Comparison of ENCODE assay signal across 22 cellular contexts in genomic region chr6:131367206-131367873, GRCh38.
DNase-seq lines count a peak whose midpoint lies in the region; ATAC-seq, FAIRE-seq and TF ChIP-seq lines count a peak whose summit lies in the region.
"Had no signal": no experiment of that assay in that cellular context is flagged by ENCODE, and none has a peak within 500 bp of the region (broad histone marks: within the 10 kb centered on the region; RNA-seq: fewer than 3 reads in every experiment).

No MANE protein-coding gene starts in this region.

- in situ Hi-C loops in brain microvascular endothelial cell (cut with HindIII; ENCODE audit: low pct_ligation_motif_present, low sequenced_read_pairs) = no loop called here

- no peak overlapping the region for H3K27ac ChIP-seq in GM23338 (ENCODE audit: low read depth)
- peak overlapping the region in 1 of 4 donors; percentile 29 for H3K27ac ChIP-seq in Peyer's patch
- H3K27ac ChIP-seq in small intestine (ENCODE audit: low read depth in 1 of 2, low read length in 1 of 2) = no peak overlapping the region
- H3K27ac ChIP-seq in kidney (ENCODE audit: low read depth in 2 of 2, low read length in 2 of 2) = no peak overlapping the region
- no peak overlapping the region for H3K27ac ChIP-seq in brain microvascular endothelial cell

- no peak overlapping the region for H3K27ac Mint-ChIP-seq in GM23338
- H3K27ac Mint-ChIP-seq: IgD-negative memory B cell had no signal

- H3K4me1 ChIP-seq in GM23338 (ENCODE audit: insufficient read depth) (peaks cover 15% of the 10 kb centered on the region), Peyer's patch (peaks cover 0 to 22% (median 1%) of the 10 kb centered on the region in 4 donors), small intestine (ENCODE audit: control insufficient read depth in 2 of 2, insufficient read depth in 1 of 2, low read depth in 1 of 2, low read length in 1 of 2) (peaks cover 4 to 6% of the 10 kb centered on the region in 2 donors), kidney (ENCODE audit: control insufficient read depth in 1 of 2, insufficient read depth in 1 of 2, low read depth in 1 of 2, low read length in 2 of 2) (peaks cover 0 to 5% of the 10 kb centered on the region in 2 donors)

- H3K9me2 ChIP-seq in GM23338 (ENCODE audit: insufficient read depth) = 0 out of 2 replicates have a peak, but pooled peaks cover 5% of the 10 kb centered on the region

- no peak overlapping the region for H3K4me3 Mint-ChIP-seq in GM23338

- no peaks in the 10 kb centered on the region for H4K20me1 ChIP-seq in GM23338 (replicated peaks; ENCODE audit: insufficient read depth)

- no peak for TF ChIP-seq CTCF in GM23338 (conservative IDR thresholded peaks at IDR 0.05; ENCODE audit: low read depth in 2 of 2)
- no peak for TF ChIP-seq CTCF in Peyer's patch (IDR thresholded peaks at IDR 0.05)
- no peak for TF ChIP-seq CTCF in kidney (IDR thresholded peaks at IDR 0.05; ENCODE audit: borderline replicate concordance, extremely low read depth, insufficient read depth)
- no peak for TF ChIP-seq CTCF in brain microvascular endothelial cell (IDR thresholded peaks at IDR 0.05; ENCODE audit: low read depth, low read length, missing control alignments)

- 24 to 71% (median 45%) methylated on average over 10 of the region's 10 CpGs for WGBS in small intestine, 3 donors

- H3K4me3 ChIP-seq in GM23338 (no peak overlapping the region), Peyer's patch (no peak overlapping the region), small intestine (ENCODE audit: low read depth in 1 of 2, low read length in 2 of 2) (no peak overlapping the region), kidney (ENCODE audit: low read length in 2 of 2) (no peak overlapping the region), brain microvascular endothelial cell (ENCODE audit: low read depth, low read length) (no peak overlapping the region)

- H3K4me1 Mint-ChIP-seq in GM23338 = peaks cover 12% of the 10 kb centered on the region

- H3K36me3 ChIP-seq in GM23338 (ENCODE audit: insufficient read depth) (no peaks in the 10 kb centered on the region; the same call in 1 of the 2 replicates), Peyer's patch (no peaks in the 10 kb centered on the region), small intestine (ENCODE audit: control insufficient read depth in 2 of 2, insufficient read depth in 2 of 2, low read length in 2 of 2) (no peaks in the 10 kb centered on the region), kidney (ENCODE audit: control insufficient read depth in 1 of 2, insufficient read depth in 2 of 2, low read length in 2 of 2) (no peaks in the 10 kb centered on the region), brain microvascular endothelial cell (replicated peaks) (no peaks in the 10 kb centered on the region)

- FAIRE-seq in small intestine (lab: Jason Lieb, UNC) (peak; percentile 71), kidney (lab: Jason Lieb, UNC) (no peak), urothelium cell line (lab: Jason Lieb, UNC) (no peak)
- FAIRE-seq: G401.6, GM12892, GM18507, HTR-8/SVneo had no signal

- H2AFZ ChIP-seq in GM23338 = peak overlapping the region; percentile 58; the same call in 1 of the 2 replicates

- H3K9ac ChIP-seq in kidney (ENCODE audit: low read length in 2 of 2) = no peak overlapping the region

- no peaks in the 10 kb centered on the region for H3F3A ChIP-seq in GM23338 (replicated peaks; ENCODE audit: low read depth)

- ATAC-seq in GM23338 (no peak), left lobe of liver (peak; percentile 85)
- ATAC-seq: Panc1 had no signal

- intact Hi-C loops in kidney (cut with DNase I) = no loop called here

- H3K4me2 ChIP-seq in GM23338 = no peak overlapping the region

- H3K9me3 Mint-ChIP-seq in GM23338 = peaks cover 14% of the 10 kb centered on the region
- H3K9me3 Mint-ChIP-seq: IgD-negative memory B cell had no signal

- no peak for DNase-seq in GM23338 (ENCODE audit: low spot score)
- peak in 2 of 3 donors; percentile 71 to 80 for DNase-seq in Peyer's patch
- DNase-seq in left lobe of liver (ENCODE audit: low spot score) = peak; percentile 70
- DNase-seq in small intestine = peak; percentile 94
- DNase-seq in kidney = no peak
- DNase-seq in LoVo (ENCODE audit: low spot score) = no peak
- no peak for DNase-seq in urothelium cell line (ENCODE audit: low spot score)
- DNase-seq in brain microvascular endothelial cell = no peak
- DNase-seq: C1 segment of cervical spinal cord; NCI-H1417; NCI-H187 treated with DMSO at 0.1 percent for 48 hours; NCI-H2107; NCI-H2227 treated with DMSO at 0.1 percent for 48 hours; NCI-H510A treated with DMSO at 0.1 percent for 48 hours; NCI-H774; NK-92 treated with Interleukin-12 subunit alpha and Interleukin-12 subunit beta, amount 100 ng/mL, for 24 hours had no signal

- no peaks in the 10 kb centered on the region for H3K27me3 ChIP-seq in GM23338 (ENCODE audit: insufficient read depth)
- H3K27me3 ChIP-seq in Peyer's patch = no peaks in the 10 kb centered on the region
- H3K27me3 ChIP-seq in small intestine (ENCODE audit: control insufficient read depth in 2 of 2, insufficient read depth in 2 of 2, low read length in 2 of 2) = no peaks in the 10 kb centered on the region
- no peaks in the 10 kb centered on the region for H3K27me3 ChIP-seq in brain microvascular endothelial cell (replicated peaks)

- no peak for TF ChIP-seq POLR2A in Peyer's patch (IDR thresholded peaks at IDR 0.05)

- peaks cover 12% of the 10 kb centered on the region; the same call in 2 of the 3 replicates for H3K36me3 Mint-ChIP-seq in GM23338 (ENCODE audit: low read depth)
- H3K36me3 Mint-ChIP-seq: IgD-negative memory B cell had no signal

- no peaks in the 10 kb centered on the region for H3K79me2 ChIP-seq in GM23338 (replicated peaks; ENCODE audit: insufficient read depth)

- H3K9me3 ChIP-seq in Peyer's patch = no peaks in the 10 kb centered on the region
- no peaks in the 10 kb centered on the region for H3K9me3 ChIP-seq in small intestine (ENCODE audit: control insufficient read depth, low read depth)
- H3K9me3 ChIP-seq in kidney (ENCODE audit: control insufficient read depth in 1 of 2, low read length in 2 of 2) = no peaks in the 10 kb centered on the region

- H3K27me3 Mint-ChIP-seq in GM23338 (ENCODE audit: insufficient read depth, low read depth, poor library complexity) = peaks cover 10% of the 10 kb centered on the region

TF ChIP-seq in GM23338, 12 proteins besides CTCF, POLR2A, EP300 and RAD21 (continues in another document):
- TF ChIP-seq NANOG (IDR thresholded peaks at IDR 0.05; ENCODE audit: borderline replicate concordance) (no peak), EZH2 (IDR thresholded peaks at IDR 0.05; ENCODE audit: low read depth, unreplicated experiment) (no peak), EZH2phosphoT487 (IDR thresholded peaks at IDR 0.05; ENCODE audit: unreplicated experiment) (no peak), ZNF114 (CRISPR knock-in tag; IDR thresholded peaks at IDR 0.05) (no peak), ZNF331 (CRISPR knock-in tag; IDR thresholded peaks at IDR 0.05; ENCODE audit: low read depth) (no peak), STAT1 (IDR thresholded peaks at IDR 0.05; ENCODE audit: unreplicated experiment) (no peak)

Comparison
In these comparisons a context has a peak if more than half of its experiments do, and no peak if none do; other contexts are left out.
1. DNase-seq: peak in Peyer's patch (2 of 3), left lobe of liver (single experiment) and small intestine (single experiment); none in GM23338 (single experiment), kidney (single experiment), LoVo (single experiment), urothelium cell line (single experiment) and brain microvascular endothelial cell (single experiment).